8 cellular contexts compared by ENCODE assay signal in the genomic region with DNA sequence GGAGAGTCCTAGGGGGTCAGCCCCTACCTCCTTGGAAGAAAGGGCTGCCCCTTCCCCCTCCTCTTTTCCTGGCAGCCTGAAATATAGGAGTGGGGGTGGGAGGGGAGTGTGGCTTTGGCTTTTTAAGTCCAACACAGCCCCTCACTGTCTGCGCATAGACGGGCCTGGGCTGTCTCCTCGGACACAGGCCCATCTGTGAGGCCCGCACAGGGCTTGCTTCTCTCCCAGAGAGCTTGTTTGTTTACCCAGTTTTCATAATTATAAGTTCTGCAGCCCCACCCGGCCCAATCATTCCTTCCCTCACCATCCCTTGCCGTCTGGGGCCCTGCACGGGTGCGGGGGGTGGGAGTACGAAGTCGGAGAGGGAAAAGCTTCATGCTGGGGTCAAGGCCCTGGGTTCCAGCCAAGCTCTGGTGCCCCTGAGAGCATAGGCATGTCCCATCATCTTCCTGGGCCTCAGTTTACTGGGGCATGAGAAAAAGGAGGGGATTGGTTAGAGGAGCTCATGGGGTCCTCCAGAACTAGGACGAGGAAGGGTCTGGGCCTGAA. TPM values are rescaled to one million over a fixed set of nuclear protein-coding genes. Genes with fewer than 3 reads are reported as not detected.
DNase-seq lines count a peak whose midpoint lies in the region; ATAC-seq and TF ChIP-seq lines count a peak whose summit lies in the region.
"Had no signal": no experiment of that assay in that cellular context is flagged by ENCODE, and none has a peak within 500 bp of the region (broad histone marks: within the 10 kb centered on the region; RNA-seq: fewer than 3 reads in every experiment).

No MANE protein-coding gene starts in this region.

- TF ChIP-seq CTCF in activated CD8-positive, alpha-beta T cell treated with anti-CD3 and anti-CD28 coated beads for 36 hours (IDR thresholded peaks at IDR 0.05), result no peak
- no peak for TF ChIP-seq CTCF in right atrium auricular region (IDR thresholded peaks at IDR 0.05)

- no peak for ATAC-seq in activated CD8-positive, alpha-beta T cell treated with anti-CD3 and anti-CD28 coated beads for 36 hours
- ATAC-seq in stimulated activated effector memory CD8-positive, alpha-beta T cell treated with anti-CD3 and anti-CD28 coated beads, Interleukin-12 subunit alpha, Interleukin-12 subunit beta, amount 100 ng/mL, for 72 hours, result no peak

- H3K9me3 Mint-ChIP-seq in activated CD8-positive, alpha-beta T cell treated with anti-CD3 and anti-CD28 coated beads for 36 hours, result no peaks in the 10 kb centered on the region
- H3K9me3 Mint-ChIP-seq in stimulated activated effector memory CD8-positive, alpha-beta T cell treated with anti-CD3 and anti-CD28 coated beads, Interleukin-12 subunit alpha, Interleukin-12 subunit beta, amount 100 ng/mL, for 72 hours, result no peaks in the 10 kb centered on the region

- peak overlapping the region; percentile 49 for H3K27ac Mint-ChIP-seq in activated CD8-positive, alpha-beta T cell treated with anti-CD3 and anti-CD28 coated beads for 36 hours
- H3K27ac Mint-ChIP-seq in stimulated activated effector memory CD8-positive, alpha-beta T cell treated with anti-CD3 and anti-CD28 coated beads, Interleukin-12 subunit alpha, Interleukin-12 subunit beta, amount 100 ng/mL, for 72 hours, result peak overlapping the region; percentile 92

- no peak overlapping the region for H3K4me3 Mint-ChIP-seq in activated CD8-positive, alpha-beta T cell treated with anti-CD3 and anti-CD28 coated beads for 36 hours
- peak overlapping the region; percentile 69 for H3K4me3 Mint-ChIP-seq in stimulated activated effector memory CD8-positive, alpha-beta T cell treated with anti-CD3 and anti-CD28 coated beads, Interleukin-12 subunit alpha, Interleukin-12 subunit beta, amount 100 ng/mL, for 72 hours

- H3K27me3 ChIP-seq in HUES6 (ENCODE audit: control insufficient read depth, insufficient read depth, low read length) (no peaks in the 10 kb centered on the region), right atrium auricular region (no peaks in the 10 kb centered on the region)

- H3K27me3 Mint-ChIP-seq in activated CD8-positive, alpha-beta T cell treated with anti-CD3 and anti-CD28 coated beads for 36 hours, result no peaks in the 10 kb centered on the region

- H3K36me3 ChIP-seq in HUES6 (ENCODE audit: control insufficient read depth, insufficient read depth, low read length) (peaks cover 6% of the 10 kb centered on the region; the same call in 1 of the 2 replicates), right atrium auricular region (peaks cover 11% of the 10 kb centered on the region)

- peak overlapping the region; percentile 5 for H3K9ac ChIP-seq in HUES6 (ENCODE audit: low read length)

- intact Hi-C loops in activated CD8-positive, alpha-beta T cell treated with anti-CD3 and anti-CD28 coated beads for 36 hours (cut with micrococcal nuclease), result no loop called here

- H3K27ac ChIP-seq in HUES6 (ENCODE audit: low read depth, low read length) (peak overlapping the region; percentile 50; the same call in 1 of the 2 replicates), right atrium auricular region (peak overlapping the region; percentile 74 to 75)

- no peaks in the 10 kb centered on the region for H3K9me3 ChIP-seq in HUES6 (ENCODE audit: control insufficient read depth, insufficient read depth, low read depth, low read length)
- H3K9me3 ChIP-seq in right atrium auricular region, result no peaks in the 10 kb centered on the region

- peaks cover 62% of the 10 kb centered on the region for H3K4me1 ChIP-seq in HUES6 (ENCODE audit: control insufficient read depth, insufficient read depth, low read length)
- peaks cover 0 to 93% of the 10 kb centered on the region in 2 donors for H3K4me1 ChIP-seq in right atrium auricular region

- CTCF ChIA-PET in activated CD8-positive, alpha-beta T cell treated with anti-CD3 and anti-CD28 coated beads for 36 hours (lab: Charles Lee), result interaction anchor here (1.0 to 1.8 kb wide), 10 partner anchors 10 to 560 kb away, joined by 3 to 9 read pairs (median 4); partner anchors contain the start of gene TOR2A

- H3K4me3 ChIP-seq in HUES6 (ENCODE audit: low read depth, low read length) (no peak overlapping the region), right atrium auricular region (no peak overlapping the region)

- no peaks in the 10 kb centered on the region for H3K36me3 Mint-ChIP-seq in activated CD8-positive, alpha-beta T cell treated with anti-CD3 and anti-CD28 coated beads for 36 hours (ENCODE audit: low read depth)
- peaks cover 13% of the 10 kb centered on the region for H3K36me3 Mint-ChIP-seq in stimulated activated effector memory CD8-positive, alpha-beta T cell treated with anti-CD3 and anti-CD28 coated beads, Interleukin-12 subunit alpha, Interleukin-12 subunit beta, amount 100 ng/mL, for 72 hours

- DNase-seq in activated CD8-positive, alpha-beta T cell treated with anti-CD3 and anti-CD28 coated beads for 36 hours, result no peak
- DNase-seq in right atrium auricular region (ENCODE audit: low spot score) (no peak), foreskin melanocyte (no peak), KG1 (lab: John Stamatoyannopoulos, UW) (no peak)
- DNase-seq in stimulated activated effector memory CD8-positive, alpha-beta T cell treated with anti-CD3 and anti-CD28 coated beads, Interleukin-12 subunit alpha, Interleukin-12 subunit beta, amount 100 ng/mL, for 72 hours (ENCODE audit: low spot score in 2 of 2), result no peak
- DNase-seq in stimulated activated CD4-positive, alpha-beta T cell treated with anti-CD3 and anti-CD28 coated beads, Interleukin-2, amount 100 ng/mL, for 48 hours, result no peak
- DNase-seq: glutamatergic neuron had no signal

- peaks cover 58% of the 10 kb centered on the region for H3K4me1 Mint-ChIP-seq in activated CD8-positive, alpha-beta T cell treated with anti-CD3 and anti-CD28 coated beads for 36 hours (ENCODE audit: low read depth)
- peaks cover 84% of the 10 kb centered on the region for H3K4me1 Mint-ChIP-seq in stimulated activated effector memory CD8-positive, alpha-beta T cell treated with anti-CD3 and anti-CD28 coated beads, Interleukin-12 subunit alpha, Interleukin-12 subunit beta, amount 100 ng/mL, for 72 hours

- POLR2A ChIA-PET in activated CD8-positive, alpha-beta T cell treated with anti-CD3 and anti-CD28 coated beads for 36 hours (lab: Charles Lee), result interaction anchor here (1.0 to 4.1 kb wide), 6 partner anchors 9 to 298 kb away, joined by 3 to 19 read pairs (median 4); partner anchors contain the start of genes LRSAM1 and RPL12

RNA-seq across cellular contexts. Expression of gene STXBP1, which starts 54.0 kb away (rescaled TPM):
- total RNA-seq in activated CD8-positive, alpha-beta T cell treated with anti-CD3 and anti-CD28 coated beads for 36 hours, result 10 to 100 TPM; 19.2 to 23.5 TPM
- total RNA-seq in right atrium auricular region, result 10 to 100 TPM; 44.9 to 72.8 TPM
